12 cellular contexts compared by ENCODE assay signal in the genomic region with DNA sequence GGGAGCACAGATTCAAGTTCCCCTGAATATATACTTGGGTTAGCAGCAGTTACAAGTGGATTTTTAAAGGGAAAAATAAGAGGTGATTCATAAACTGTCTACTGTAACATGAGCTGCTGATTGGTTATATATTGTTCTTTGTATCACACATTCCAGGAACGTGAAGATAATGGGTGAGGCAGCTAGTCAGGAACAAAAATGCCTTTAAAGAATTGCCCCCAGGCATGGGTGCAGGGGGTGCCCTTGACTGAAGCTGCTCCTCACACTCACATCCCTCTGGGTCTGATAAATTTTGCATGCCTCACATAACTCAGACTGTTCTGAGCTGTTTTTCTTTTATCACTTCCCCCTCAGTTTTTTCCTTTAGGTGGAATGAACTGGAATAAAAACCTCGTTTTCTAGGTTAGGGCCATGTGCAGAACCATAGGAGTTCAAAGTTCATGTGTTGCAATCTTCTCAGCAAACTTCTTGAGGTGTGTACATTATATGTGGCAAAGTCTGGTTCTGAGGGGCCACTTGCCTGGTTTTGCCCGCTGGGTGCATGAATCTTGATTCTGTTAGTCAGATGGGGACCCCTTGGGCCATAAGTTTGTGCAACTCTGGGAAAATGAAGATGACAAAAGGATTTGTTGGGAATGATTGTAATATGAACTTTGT. TPM values are rescaled to one million over a fixed set of nuclear protein-coding genes. Genes with fewer than 3 reads are reported as not detected.
DNase-seq lines count a peak whose midpoint lies in the region; ATAC-seq, FAIRE-seq and TF ChIP-seq lines count a peak whose summit lies in the region.
"Had no signal": no experiment of that assay in that cellular context is flagged by ENCODE, and none has a peak within 500 bp of the region (broad histone marks: within the 10 kb centered on the region; RNA-seq: fewer than 3 reads in every experiment).

No MANE protein-coding gene starts in this region.

- no peak for TF ChIP-seq RAD21 in IMR-90 (IDR thresholded peaks at IDR 0.05; ENCODE audit: low read length)

- H4K8ac ChIP-seq in IMR-90 (ENCODE audit: low read depth in 2 of 2, low read length in 2 of 2) = no peak overlapping the region

- H2AK5ac ChIP-seq in IMR-90 (ENCODE audit: low read depth, low read length) = no peak overlapping the region

- no peak overlapping the region for H2BK5ac ChIP-seq in IMR-90 (ENCODE audit: low read depth, low read length, poor library complexity, severe bottlenecking)

- intact Hi-C loops in IMR-90 (cut with micrococcal nuclease) = no loop called here

- H3K4me1 ChIP-seq in IMR-90 (ENCODE audit: control insufficient read depth, insufficient read depth, low read length) (peaks cover 4% of the 10 kb centered on the region), astrocyte (ENCODE audit: insufficient read depth, low read length) (peaks cover 20% of the 10 kb centered on the region), keratinocyte (ENCODE audit: control insufficient read depth, extremely low read depth, insufficient read depth, low read length) (peaks cover 40% of the 10 kb centered on the region)
- H3K4me1 ChIP-seq: neural progenitor cell had no signal

- dilution Hi-C loops in IMR-90 (cut with HindIII; ENCODE audit: low sequenced_read_pairs, unreplicated experiment) = no loop called here
- dilution Hi-C loops in keratinocyte (cut with MboI; ENCODE audit: extremely low pct_ligation_motif_present, low sequenced_read_pairs) = no loop called here

- no peak overlapping the region for H4K5ac ChIP-seq in IMR-90 (ENCODE audit: low read depth, low read length)

- H3K4ac ChIP-seq in IMR-90 (ENCODE audit: low read depth, low read length) = no peak overlapping the region

- CTCF ChIA-PET in BJ (lab: Yijun Ruan, JAX) = interaction anchor here (0.5 to 1.6 kb wide), 7 partner anchors 12 to 220 kb away, joined by 3 read pairs; a partner anchor contains a TSS
- CTCF ChIA-PET in IMR-90 (lab: Yijun Ruan, JAX) = no interaction called here
- CTCF ChIA-PET in WTC11 (lab: Charles Lee) = interaction anchor here (0.7 to 1.5 kb wide), 3 partner anchors 10 to 66 kb away, joined by 3 to 5 read pairs (median 4); no protein-coding TSS in a partner anchor

- FAIRE-seq in astrocyte (lab: Jason Lieb, UNC) (peak; percentile 71), keratinocyte (lab: Jason Lieb, UNC) (peak; percentile 94)

- H3K23ac ChIP-seq in IMR-90 (ENCODE audit: low read depth, low read length) = no peak overlapping the region

- no peaks in the 10 kb centered on the region for H3K79me1 ChIP-seq in IMR-90 (ENCODE audit: low read depth in 1 of 2, low read length in 2 of 2)

- H3K9me3 Mint-ChIP-seq in astrocyte (ENCODE audit: unreplicated experiment) = peaks cover 1% of the 10 kb centered on the region
- 0 out of 2 replicates have a peak, but pooled peaks cover 3% of the 10 kb centered on the region for H3K9me3 Mint-ChIP-seq in WTC11
- H3K9me3 Mint-ChIP-seq: CD4-positive, alpha-beta T cell; neural progenitor cell had no signal

- no peak overlapping the region for H3K27ac ChIP-seq in IMR-90 (ENCODE audit: insufficient read depth, low read length)
- H3K27ac ChIP-seq in astrocyte (ENCODE audit: low read depth, low read length) = no peak overlapping the region
- H3K27ac ChIP-seq in keratinocyte (ENCODE audit: control insufficient read depth, insufficient read depth, low read length) = peak overlapping the region; percentile 88
- H3K27ac ChIP-seq: neural progenitor cell had no signal

- no peak overlapping the region for H2BK20ac ChIP-seq in IMR-90 (ENCODE audit: low read depth, low read length)

- no peak overlapping the region for H2BK15ac ChIP-seq in IMR-90 (ENCODE audit: low read depth, low read length)

- no TSS peak for BruUV-seq in IMR-90 (replicated peaks; lab: Mats Ljungman, UMichigan)

- H3K36me3 ChIP-seq in BJ (ENCODE audit: control insufficient read depth, insufficient read depth, low read length) (peaks cover 1% of the 10 kb centered on the region; the same call in 1 of the 2 replicates), IMR-90 (ENCODE audit: control insufficient read depth, insufficient read depth, low read length) (no peaks in the 10 kb centered on the region; the same call in 1 of the 2 replicates), astrocyte (ENCODE audit: insufficient read depth, low read length) (no peaks in the 10 kb centered on the region), keratinocyte (ENCODE audit: control insufficient read depth in 2 of 2, extremely low read depth in 1 of 2, insufficient read depth in 2 of 2, low read length in 2 of 2) (no peaks in the 10 kb centered on the region)
- H3K36me3 ChIP-seq: neural progenitor cell had no signal

- TF ChIP-seq POLR2A in IMR-90 (IDR thresholded peaks at IDR 0.05; ENCODE audit: low read depth, low read length) = no peak

- no peak overlapping the region for H3K14ac ChIP-seq in IMR-90 (replicated peaks; ENCODE audit: low read depth, low read length)

- no peak overlapping the region for H4K91ac ChIP-seq in IMR-90 (ENCODE audit: insufficient read depth, low read depth, low read length)

- H3K27me3 ChIP-seq in BJ (ENCODE audit: control insufficient read depth, insufficient read depth, low read length) = no peaks in the 10 kb centered on the region
- no peaks in the 10 kb centered on the region for H3K27me3 ChIP-seq in IMR-90 (ENCODE audit: control insufficient read depth, insufficient read depth, low read length)
- no peaks in the 10 kb centered on the region for H3K27me3 ChIP-seq in astrocyte (ENCODE audit: insufficient read depth, low read length)
- no peaks in the 10 kb centered on the region for H3K27me3 ChIP-seq in keratinocyte (ENCODE audit: control insufficient read depth, extremely low read depth, insufficient read depth, low read length)
- H3K27me3 ChIP-seq: neural progenitor cell had no signal

- H3K4me2 ChIP-seq in IMR-90 (ENCODE audit: low read depth, low read length) (0 out of 2 replicates have a peak overlapping the region, but pooled peaks have one; percentile 26), astrocyte (ENCODE audit: low read length) (peak overlapping the region; percentile 41), keratinocyte (ENCODE audit: control insufficient read depth, extremely low read depth, insufficient read depth, low read depth, low read length) (peak overlapping the region; percentile 55)
- H3K4me2 ChIP-seq: neural progenitor cell had no signal

- no peak overlapping the region for H2BK120ac ChIP-seq in IMR-90 (ENCODE audit: low read depth, low read length)

- H3K4me1 Mint-ChIP-seq in astrocyte (ENCODE audit: low read depth, unreplicated experiment) (peaks cover 9% of the 10 kb centered on the region), WTC11 (peaks cover 16% of the 10 kb centered on the region)
- H3K4me1 Mint-ChIP-seq: neural progenitor cell had no signal

- H2AFZ ChIP-seq in IMR-90 (replicated peaks; ENCODE audit: low read length, poor library complexity) (no peak overlapping the region), astrocyte (ENCODE audit: low read depth, low read length) (no peak overlapping the region), keratinocyte (ENCODE audit: control insufficient read depth, low read length) (peak overlapping the region; percentile 23)
- H2AFZ ChIP-seq: neural progenitor cell had no signal

- H2AK9ac ChIP-seq in IMR-90 (replicated peaks; ENCODE audit: low read depth, low read length, poor library complexity) = no peak overlapping the region

- no peaks in the 10 kb centered on the region for H4K20me1 ChIP-seq in IMR-90 (ENCODE audit: insufficient read depth, low read length)
- H4K20me1 ChIP-seq in astrocyte (ENCODE audit: insufficient read depth, low read length) = no peaks in the 10 kb centered on the region
- H4K20me1 ChIP-seq in keratinocyte (ENCODE audit: control insufficient read depth, extremely low read depth, insufficient read depth, low read length) = no peaks in the 10 kb centered on the region

- H3K9me3 ChIP-seq in IMR-90 (ENCODE audit: control insufficient read depth, insufficient read depth, low read length) (no peaks in the 10 kb centered on the region), astrocyte (ENCODE audit: insufficient read depth, low read depth, low read length) (no peaks in the 10 kb centered on the region), keratinocyte (ENCODE audit: control insufficient read depth, low read depth, low read length) (no peaks in the 10 kb centered on the region)

- H3K79me2 ChIP-seq in astrocyte (ENCODE audit: insufficient read depth, low read length) = no peaks in the 10 kb centered on the region
- no peaks in the 10 kb centered on the region for H3K79me2 ChIP-seq in keratinocyte (ENCODE audit: control insufficient read depth, insufficient read depth, low read length)

- no peak overlapping the region for H3K9ac ChIP-seq in IMR-90 (ENCODE audit: low read depth, low read length)
- no peak overlapping the region for H3K9ac ChIP-seq in astrocyte (ENCODE audit: low read length)
- peak overlapping the region; percentile 68 for H3K9ac ChIP-seq in keratinocyte (ENCODE audit: control insufficient read depth, extremely low read depth, insufficient read depth, low read length)
- H3K9ac ChIP-seq: neural progenitor cell had no signal

- H3K18ac ChIP-seq in IMR-90 (ENCODE audit: low read depth, low read length) = no peak overlapping the region

- H3K36me3 Mint-ChIP-seq in astrocyte (ENCODE audit: low read depth, unreplicated experiment) (peaks cover 2% of the 10 kb centered on the region), WTC11 (no peaks in the 10 kb centered on the region)
- H3K36me3 Mint-ChIP-seq: neural progenitor cell had no signal

- H3K27ac Mint-ChIP-seq in astrocyte (ENCODE audit: unreplicated experiment) (peak overlapping the region; percentile 73), WTC11 (no peak overlapping the region)
- H3K27ac Mint-ChIP-seq: CD4-positive, alpha-beta T cell; neural progenitor cell had no signal

- ATAC-seq in IMR-90 (ENCODE audit: low read depth) = peak; percentile 88
- no peak; the same call in 1 of the 2 replicates for ATAC-seq in WTC11

- TF ChIP-seq CTCF in BJ (IDR thresholded peaks at IDR 0.05; ENCODE audit: insufficient read depth, low read depth, low read length) (no peak), IMR-90 (conservative IDR thresholded peaks at IDR 0.05; ENCODE audit: low read depth, low read length) (no peak), astrocyte (IDR thresholded peaks at IDR 0.05; ENCODE audit: insufficient read depth, low read depth, low read length) (no peak), keratinocyte (optimal IDR thresholded peaks at IDR 0.05 in 1 of 3, IDR thresholded peaks at IDR 0.05 in 1 of 3, conservative IDR thresholded peaks at IDR 0.05 in 1 of 3; ENCODE audit: extremely low read depth in 1 of 3, insufficient read depth in 2 of 3, low read length in 3 of 3) (no peak), WTC11 (IDR thresholded peaks at IDR 0.05) (no peak)

- H3K4me3 ChIP-seq in BJ (ENCODE audit: low read depth, low read length) (no peak overlapping the region), IMR-90 (ENCODE audit: insufficient read depth, low read depth, low read length) (no peak overlapping the region), astrocyte (ENCODE audit: insufficient read depth, low read depth, low read length) (no peak overlapping the region), keratinocyte (ENCODE audit: control insufficient read depth in 2 of 3, extremely low read depth in 1 of 3, insufficient read depth in 2 of 3, low read depth in 1 of 3, low read length in 3 of 3) (no peak overlapping the region)
- H3K4me3 ChIP-seq: neural progenitor cell had no signal

- WGBS in IMR-90 (ENCODE audit: extremely low coverage in 2 of 2, insufficient read length in 1 of 2), 2 experiments = no CpG with 5 or more reads among the region's 3 CpGs

- peak; percentile 82 for DNase-seq in BJ (ENCODE audit: low read depth)
- peak; percentile 61 for DNase-seq in IMR-90
- DNase-seq in astrocyte (ENCODE audit: low read depth) = peak; percentile 77
- peak; percentile 96 for DNase-seq in keratinocyte (ENCODE audit: low read depth, low spot score)
- no peak for DNase-seq in NCI-H146 (lab: John Stamatoyannopoulos, UW)
- no peak for DNase-seq in WTC11 (ENCODE audit: low spot score)
- no peak for DNase-seq in KG1 (lab: John Stamatoyannopoulos, UW)
- DNase-seq in SK-N-DZ (ENCODE audit: low spot score) = no peak
- DNase-seq: CD4-positive, alpha-beta T cell; MV-4-11; T-helper 9 cell had no signal

- POLR2A ChIA-PET in BJ (lab: Charles Lee) (no interaction called here), IMR-90 (lab: Charles Lee; ENCODE audit: unreplicated experiment) (no interaction called here), WTC11 (lab: Charles Lee) (interaction anchor here (0.6 kb wide), 1 partner anchor 8 kb away, joined by 5 read pairs; no protein-coding TSS in a partner anchor)

- H3K56ac ChIP-seq in IMR-90 (ENCODE audit: extremely low read depth, insufficient read depth, low read length) = no peak overlapping the region

- H3K27me3 Mint-ChIP-seq in astrocyte (ENCODE audit: low read depth, unreplicated experiment) (no peaks in the 10 kb centered on the region), WTC11 (ENCODE audit: low read depth) (peaks cover 2% of the 10 kb centered on the region; the same call in 1 of the 2 replicates)
- H3K27me3 Mint-ChIP-seq: CD4-positive, alpha-beta T cell had no signal

- no peaks in the 10 kb centered on the region; the same call in 1 of the 2 replicates for H3K9me1 ChIP-seq in IMR-90 (ENCODE audit: insufficient read depth, low read length)
- no peaks in the 10 kb centered on the region for H3K9me1 ChIP-seq in keratinocyte (ENCODE audit: control insufficient read depth, extremely low read depth, insufficient read depth, low read length)

- H3K4me3 Mint-ChIP-seq in astrocyte (ENCODE audit: unreplicated experiment) (no peak overlapping the region), WTC11 (no peak overlapping the region)
- H3K4me3 Mint-ChIP-seq: CD4-positive, alpha-beta T cell; neural progenitor cell had no signal

- in situ Hi-C loops in IMR-90 (cut with MboI; ENCODE audit: low sequenced_read_pairs) = no loop called here

RNA-seq across cellular contexts. Expression of a gene that starts 21.1 kb away (rescaled TPM):
- 2.3 and 3.0 TPM in 2 replicates for polyA plus RNA-seq in BJ (2011; rRNA removed)
- 1.3 and 3.4 TPM in 2 replicates for polyA minus RNA-seq in BJ (2011; rRNA and poly(A)+ RNA removed)
- 0.18 and 0.28 TPM in 2 replicates for total RNA-seq in IMR-90 (2012; rRNA removed)
- 0.89 and 1.0 TPM in 2 replicates for polyA plus RNA-seq in IMR-90 (2012; rRNA removed)
- 0.21 and 0.47 TPM in 2 replicates for polyA plus RNA-seq in IMR-90 (2012; cell fraction: cytosol; rRNA removed)
- polyA plus RNA-seq in IMR-90 (2012; cell fraction: nucleus; rRNA removed; ENCODE audit: low replicate concordance) = 3.2 and 5.7 TPM in 2 replicates
- total RNA-seq in astrocyte = 1.1 and 1.9 TPM in 2 replicates
- polyA plus RNA-seq in keratinocyte = 0.65 to 1.2 TPM (median 0.93 TPM) in 3 replicates
- polyA plus RNA-seq in keratinocyte (2011; ENCODE audit: low read depth) = 1.5 TPM
- polyA plus RNA-seq in keratinocyte (2011; cell fraction: cytosol; rRNA removed) = 0.44 and 0.56 TPM in 2 replicates
- polyA plus RNA-seq in keratinocyte (2011; cell fraction: nucleus; rRNA removed) = 2.9 and 3.1 TPM in 2 replicates
- polyA plus RNA-seq in keratinocyte (2012; ENCODE audit: low replicate concordance) = 0.25 and 3.9 TPM in 2 replicates
- 0.79 to 0.93 TPM (median 0.92 TPM) in 3 replicates for polyA minus RNA-seq in keratinocyte
- not detected for polyA minus RNA-seq in keratinocyte (2011; cell fraction: cytosol; rRNA and poly(A)+ RNA removed)
- 1.4 and 2.3 TPM in 2 replicates for polyA minus RNA-seq in keratinocyte (2011; cell fraction: nucleus; rRNA and poly(A)+ RNA removed)
- total RNA-seq in WTC11 (2021) = 1.2 to 1.3 TPM (median 1.2 TPM) in 3 replicates
- polyA plus RNA-seq in SK-N-DZ (2014; cell fraction: cytosol; rRNA removed) = 0.81 and 1.6 TPM in 2 replicates
- 1.6 and 2.1 TPM in 2 replicates for polyA plus RNA-seq in SK-N-DZ (2014; cell fraction: nucleus; rRNA removed)

Comparison
In these comparisons a context has a peak if more than half of its experiments do, and no peak if none do; other contexts are left out.
1. DNase-seq: peak in BJ (single experiment), IMR-90 (single experiment), astrocyte (single experiment) and keratinocyte (single experiment); none in NCI-H146 (single experiment), WTC11 (single experiment), KG1 (single experiment) and SK-N-DZ (single experiment).
2. Peak in every context shown above with its lines, with median percentiles within 50 percentile points of each other: H3K4me2 ChIP-seq.